Comparison of ENCODE assay signal across 31 cellular contexts in the genomic region with DNA sequence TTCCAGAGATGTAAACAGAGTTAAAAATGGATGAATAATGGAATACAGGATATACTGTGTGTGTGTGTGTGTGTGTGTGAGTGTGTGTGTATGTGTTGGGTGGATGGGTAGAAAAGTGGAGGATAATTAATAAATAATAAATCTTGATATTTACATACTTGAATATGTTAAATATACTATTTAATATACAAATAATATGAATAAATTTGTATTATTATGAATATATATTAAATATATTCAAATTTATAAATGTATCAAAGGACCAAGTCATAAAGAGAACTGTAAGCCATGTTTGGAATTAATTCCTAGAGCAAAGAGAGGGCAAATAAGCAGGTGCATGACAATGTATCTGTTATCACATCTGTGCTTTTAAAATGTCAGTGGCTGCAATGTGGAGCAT.
"Had no signal": no experiment of that assay in that cellular context is flagged by ENCODE, and none has a peak within 500 bp of the region (broad histone marks: within the 10 kb centered on the region; RNA-seq: fewer than 3 reads in every experiment).

No MANE protein-coding gene starts in this region.

- H3K36me3 Mint-ChIP-seq: T-cell had no signal

- H3K27ac Mint-ChIP-seq: T-cell had no signal

- H3K4me3 Mint-ChIP-seq: T-cell had no signal

- H3K4me1 Mint-ChIP-seq: T-cell had no signal

- H3K9ac ChIP-seq: KMS-11, SK-N-SH had no signal

- H3K36me3 ChIP-seq: Peyer's patch, SJSA1 had no signal

- H3K4me2 ChIP-seq: KMS-11, SK-N-SH had no signal

- H3K27ac ChIP-seq: KMS-11, Peyer's patch, SJSA1 had no signal

- H3K4me1 ChIP-seq: Peyer's patch, SJSA1 had no signal

- ATAC-seq: T-cell had no signal

- DNase-seq: Karpas-422, NCI-H1048, NCI-H1092 treated with DMSO at 0.1 percent for 48 hours, NCI-H1105 treated with DMSO at 0.1 percent for 48 hours, NCI-H1417, NCI-H1436, NCI-H146, NCI-H1694, NCI-H187, NCI-H1930, NCI-H2029 treated with DMSO at 0.1 percent for 48 hours, NCI-H2081 treated with DMSO at 0.1 percent for 48 hours, NCI-H2107, NCI-H2171, NCI-H226, NCI-H446 treated with DMSO at 0.1 percent for 48 hours, NCI-H510A, NCI-H524, NCI-H526, NCI-H69, NCI-H748 treated with DMSO at 0.1 percent for 48 hours, NCI-H82, Peyer's patch, Right ventricle myocardium superior, RPMI8226, SHP77 treated with DMSO at 0.1 percent for 48 hours, SK-N-SH, SW 1271, T-cell had no signal

- H3K27me3 Mint-ChIP-seq: T-cell had no signal

- H3K9me3 ChIP-seq: Peyer's patch, SJSA1, SK-N-SH had no signal

- H3K4me3 ChIP-seq: Peyer's patch, SJSA1 had no signal

- H3K27me3 ChIP-seq: Peyer's patch, SJSA1 had no signal
